In genomic region chr19:45968626-45969025, GRCh38 we compare ENCODE assay signal across 36 cellular contexts. TPM values are rescaled to one million over a fixed set of nuclear protein-coding genes. Genes with fewer than 3 reads are reported as not detected.
"Had no signal": no experiment of that assay in that cellular context is flagged by ENCODE, and none has a peak within 500 bp of the region (broad histone marks: within the 10 kb centered on the region; RNA-seq: fewer than 3 reads in every experiment).

No MANE protein-coding gene starts in this region.

- DNase-seq: activated B cell treated with CpG ODN at 0.5 μM for 24 hours; activated CD4-positive, alpha-beta memory T cell treated with anti-CD3 and anti-CD28 coated beads for 36 hours; activated CD4-positive, alpha-beta T cell treated with anti-CD3 and anti-CD28 coated beads for 4 hours; activated CD4-positive, alpha-beta T cell treated with anti-CD3 and anti-CD28 coated beads, Interleukin-2, amount 10 ng/mL, durations not matched to agents 24 days and 14 days; activated CD4-positive, alpha-beta T cell treated with anti-CD3 and anti-CD28 coated beads, Interleukin-2, amount 50 U/mL, for 1 hour; activated CD4-positive, alpha-beta T cell treated with anti-CD3 and anti-CD28 coated beads, Interleukin-2, amount 50 U/mL, for 4 hours; activated CD4-positive, CD25-positive, alpha-beta regulatory T cell treated with anti-CD3 and anti-CD28 coated beads, Interleukin-2, amount 50 U/mL, for 72 hours; activated CD8-positive, alpha-beta memory T cell treated with anti-CD3 and anti-CD28 coated beads, Interleukin-2, amount 50 U/mL, for 4 hours; activated CD8-positive, alpha-beta T cell treated with anti-CD3 and anti-CD28 coated beads for 36 hours; activated effector memory CD4-positive, alpha-beta T cell treated with Interleukin-2 at 50 U/mL for 16 hours; activated gamma-delta T cell; activated naive CD4-positive, alpha-beta T cell treated with anti-CD3 and anti-CD28 coated beads, Interleukin-2, amount 10 ng/mL, durations not matched to agents 7 days and 5 days; activated naive CD4-positive, alpha-beta T cell treated with Interleukin-2 at 50 U/mL for 16 hours; activated naive CD8-positive, alpha-beta T cell treated with anti-CD3 and anti-CD28 coated beads, Interleukin-2, amount 10 ng/mL, durations not matched to agents 7 days and 5 days; activated naive CD8-positive, alpha-beta T cell treated with anti-CD3 and anti-CD28 coated beads, Interleukin-2, amount 50 U/mL, for 24 hours; activated T-cell treated with anti-CD3 and anti-CD28 coated beads for 4 hours; activated T-cell treated with anti-CD3 and anti-CD28 coated beads, Interleukin-2, amount 50 U/mL, for 24 hours; activated T-cell treated with anti-CD3 and anti-CD28 coated beads, Interleukin-2, amount 50 U/mL, for 48 hours; amygdala; anterior cingulate cortex; brain microvascular endothelial cell; central memory CD4-positive, alpha-beta T cell; T-helper 1 cell; T-helper 2 cell; T-helper 9 cell had no signal

- H3K4me3 Mint-ChIP-seq: activated B cell treated with CpG ODN at 0.5 μM for 24 hours; activated CD4-positive, alpha-beta memory T cell treated with anti-CD3 and anti-CD28 coated beads for 36 hours; activated CD4-positive, alpha-beta T cell treated with anti-CD3 and anti-CD28 coated beads, Interleukin-2, amount 10 ng/mL, durations not matched to agents 24 days and 14 days; activated CD8-positive, alpha-beta T cell treated with anti-CD3 and anti-CD28 coated beads for 36 hours; activated naive CD4-positive, alpha-beta T cell treated with anti-CD3 and anti-CD28 coated beads, Interleukin-2, amount 10 ng/mL, durations not matched to agents 7 days and 5 days; activated naive CD4-positive, alpha-beta T cell treated with anti-CD3 and anti-CD28 coated beads, Interleukin-2, amount 50 U/mL, for 24 hours; activated naive CD8-positive, alpha-beta T cell; activated naive CD8-positive, alpha-beta T cell treated with anti-CD3 and anti-CD28 coated beads, Interleukin-2, amount 10 ng/mL, durations not matched to agents 7 days and 5 days; activated naive CD8-positive, alpha-beta T cell treated with anti-CD3 and anti-CD28 coated beads, Interleukin-2, amount 50 U/mL, for 24 hours; activated T-cell treated with anti-CD3 and anti-CD28 coated beads, Interleukin-2, amount 50 U/mL, for 24 hours; T-helper 1 cell treated with Interleukin-12 subunit alpha and Interleukin-12 subunit beta and Interleukin-4 antibody, amounts not matched to agents 30 μg/mL and 1 μg/mL, for 36 hours; T-helper 2 cell treated with Interferon-gamma antibody and Interleukin-4, amounts not matched to agents 5 μg/mL and 100 μg/mL, for 36 hours had no signal

- H3K27ac ChIP-seq: ascending aorta, brain microvascular endothelial cell, VCaP had no signal

- H3K9me3 Mint-ChIP-seq: activated B cell treated with CpG ODN at 0.5 μM for 24 hours; activated CD4-positive, alpha-beta memory T cell treated with anti-CD3 and anti-CD28 coated beads for 36 hours; activated CD4-positive, alpha-beta T cell treated with anti-CD3 and anti-CD28 coated beads, Interleukin-2, amount 10 ng/mL, durations not matched to agents 24 days and 14 days; activated CD8-positive, alpha-beta T cell treated with anti-CD3 and anti-CD28 coated beads for 36 hours; activated naive CD4-positive, alpha-beta T cell treated with anti-CD3 and anti-CD28 coated beads, Interleukin-2, amount 10 ng/mL, durations not matched to agents 7 days and 5 days; activated naive CD4-positive, alpha-beta T cell treated with anti-CD3 and anti-CD28 coated beads, Interleukin-2, amount 50 U/mL, for 24 hours; activated naive CD8-positive, alpha-beta T cell treated with anti-CD3 and anti-CD28 coated beads, Interleukin-2, amount 10 ng/mL, durations not matched to agents 7 days and 5 days; activated naive CD8-positive, alpha-beta T cell treated with anti-CD3 and anti-CD28 coated beads, Interleukin-2, amount 50 U/mL, for 24 hours; activated T-cell treated with anti-CD3 and anti-CD28 coated beads, Interleukin-2, amount 50 U/mL, for 24 hours; activated T-helper 2 cell treated with anti-CD3 and anti-CD28 coated beads, Interferon-gamma antibody, Interleukin-2, Interleukin-4, amounts not matched to agents 10 μg/mL and 5 μg/mL and 100 μg/mL, durations not matched to agents 14 hours and 24 hours and 36 hours; T-helper 1 cell treated with Interleukin-12 subunit alpha and Interleukin-12 subunit beta and Interleukin-4 antibody, amounts not matched to agents 30 μg/mL and 1 μg/mL, for 36 hours; T-helper 2 cell treated with Interferon-gamma antibody and Interleukin-4, amounts not matched to agents 5 μg/mL and 100 μg/mL, for 36 hours had no signal

- H3K4me3 ChIP-seq: ascending aorta had no signal

- H3K36me3 ChIP-seq: ascending aorta, brain microvascular endothelial cell had no signal

- H3K36me3 Mint-ChIP-seq: activated CD4-positive, alpha-beta memory T cell treated with anti-CD3 and anti-CD28 coated beads for 36 hours; activated naive CD4-positive, alpha-beta T cell treated with anti-CD3 and anti-CD28 coated beads, Interleukin-2, amount 10 ng/mL, durations not matched to agents 7 days and 5 days; activated naive CD4-positive, alpha-beta T cell treated with anti-CD3 and anti-CD28 coated beads, Interleukin-2, amount 50 U/mL, for 24 hours; activated naive CD8-positive, alpha-beta T cell; activated naive CD8-positive, alpha-beta T cell treated with anti-CD3 and anti-CD28 coated beads, Interleukin-2, amount 10 ng/mL, durations not matched to agents 7 days and 5 days had no signal

- H3K9me3 ChIP-seq: ascending aorta had no signal

- H3K27ac Mint-ChIP-seq: activated B cell treated with CpG ODN at 0.5 μM for 24 hours; activated CD4-positive, alpha-beta memory T cell treated with anti-CD3 and anti-CD28 coated beads for 36 hours; activated CD4-positive, alpha-beta T cell treated with anti-CD3 and anti-CD28 coated beads, Interleukin-2, amount 10 ng/mL, durations not matched to agents 24 days and 14 days; activated CD8-positive, alpha-beta T cell treated with anti-CD3 and anti-CD28 coated beads for 36 hours; activated naive CD4-positive, alpha-beta T cell treated with anti-CD3 and anti-CD28 coated beads, Interleukin-2, amount 10 ng/mL, durations not matched to agents 7 days and 5 days; activated naive CD4-positive, alpha-beta T cell treated with anti-CD3 and anti-CD28 coated beads, Interleukin-2, amount 50 U/mL, for 24 hours; activated naive CD8-positive, alpha-beta T cell; activated naive CD8-positive, alpha-beta T cell treated with anti-CD3 and anti-CD28 coated beads, Interleukin-2, amount 10 ng/mL, durations not matched to agents 7 days and 5 days; activated naive CD8-positive, alpha-beta T cell treated with anti-CD3 and anti-CD28 coated beads, Interleukin-2, amount 50 U/mL, for 24 hours; activated T-cell treated with anti-CD3 and anti-CD28 coated beads, Interleukin-2, amount 50 U/mL, for 24 hours; activated T-helper 2 cell treated with anti-CD3 and anti-CD28 coated beads, Interferon-gamma antibody, Interleukin-2, Interleukin-4, amounts not matched to agents 10 μg/mL and 5 μg/mL and 100 μg/mL, durations not matched to agents 14 hours and 24 hours and 36 hours; T-helper 1 cell treated with Interleukin-12 subunit alpha and Interleukin-12 subunit beta and Interleukin-4 antibody, amounts not matched to agents 30 μg/mL and 1 μg/mL, for 36 hours; T-helper 2 cell treated with Interferon-gamma antibody and Interleukin-4, amounts not matched to agents 5 μg/mL and 100 μg/mL, for 36 hours had no signal

RNA-seq across cellular contexts. Expression of gene NOVA2, which starts 5.0 kb away (rescaled TPM):
- total RNA-seq: activated B cell treated with CpG ODN at 0.5 μM for 24 hours; activated CD4-positive, alpha-beta memory T cell treated with anti-CD3 and anti-CD28 coated beads for 36 hours; activated CD4-positive, alpha-beta T cell treated with anti-CD3 and anti-CD28 coated beads, Interleukin-2, amount 10 ng/mL, durations not matched to agents 24 days and 14 days; activated CD8-positive, alpha-beta memory T cell treated with anti-CD3 and anti-CD28 coated beads for 36 hours; activated CD8-positive, alpha-beta T cell treated with anti-CD3 and anti-CD28 coated beads for 36 hours; activated naive CD8-positive, alpha-beta T cell treated with anti-CD3 and anti-CD28 coated beads, Interleukin-2, amount 10 ng/mL, durations not matched to agents 7 days and 5 days; activated T-helper 2 cell treated with anti-CD3 and anti-CD28 coated beads, Interferon-gamma antibody, Interleukin-2, Interleukin-4, amounts not matched to agents 10 μg/mL and 5 μg/mL and 100 μg/mL, durations not matched to agents 14 hours and 24 hours and 36 hours had no signal

RNA-seq across cellular contexts. Expression of gene NANOS2, which starts 54.0 kb away (rescaled TPM):
- total RNA-seq: activated B cell treated with CpG ODN at 0.5 μM for 24 hours; activated CD4-positive, alpha-beta memory T cell treated with anti-CD3 and anti-CD28 coated beads for 36 hours; activated CD4-positive, alpha-beta T cell treated with anti-CD3 and anti-CD28 coated beads, Interleukin-2, amount 10 ng/mL, durations not matched to agents 24 days and 14 days; activated CD8-positive, alpha-beta memory T cell treated with anti-CD3 and anti-CD28 coated beads for 36 hours; activated CD8-positive, alpha-beta T cell treated with anti-CD3 and anti-CD28 coated beads for 36 hours; activated naive CD8-positive, alpha-beta T cell treated with anti-CD3 and anti-CD28 coated beads, Interleukin-2, amount 10 ng/mL, durations not matched to agents 7 days and 5 days; activated T-helper 2 cell treated with anti-CD3 and anti-CD28 coated beads, Interferon-gamma antibody, Interleukin-2, Interleukin-4, amounts not matched to agents 10 μg/mL and 5 μg/mL and 100 μg/mL, durations not matched to agents 14 hours and 24 hours and 36 hours; ascending aorta; cardiac septum; cerebellum had no signal
- polyA plus RNA-seq: adipose tissue had no signal

RNA-seq across cellular contexts. Expression of gene PGLYRP1, which starts 54.2 kb away (rescaled TPM):
- total RNA-seq: activated B cell treated with CpG ODN at 0.5 μM for 24 hours; activated CD4-positive, alpha-beta memory T cell treated with anti-CD3 and anti-CD28 coated beads for 36 hours; activated CD4-positive, alpha-beta T cell treated with anti-CD3 and anti-CD28 coated beads, Interleukin-2, amount 10 ng/mL, durations not matched to agents 24 days and 14 days; activated CD8-positive, alpha-beta memory T cell treated with anti-CD3 and anti-CD28 coated beads for 36 hours; activated CD8-positive, alpha-beta T cell treated with anti-CD3 and anti-CD28 coated beads for 36 hours; activated naive CD8-positive, alpha-beta T cell treated with anti-CD3 and anti-CD28 coated beads, Interleukin-2, amount 10 ng/mL, durations not matched to agents 7 days and 5 days; activated T-helper 2 cell treated with anti-CD3 and anti-CD28 coated beads, Interferon-gamma antibody, Interleukin-2, Interleukin-4, amounts not matched to agents 10 μg/mL and 5 μg/mL and 100 μg/mL, durations not matched to agents 14 hours and 24 hours and 36 hours; ascending aorta; cerebellum had no signal
